ENCODE assay signal across 9 cellular contexts in the genomic region with DNA sequence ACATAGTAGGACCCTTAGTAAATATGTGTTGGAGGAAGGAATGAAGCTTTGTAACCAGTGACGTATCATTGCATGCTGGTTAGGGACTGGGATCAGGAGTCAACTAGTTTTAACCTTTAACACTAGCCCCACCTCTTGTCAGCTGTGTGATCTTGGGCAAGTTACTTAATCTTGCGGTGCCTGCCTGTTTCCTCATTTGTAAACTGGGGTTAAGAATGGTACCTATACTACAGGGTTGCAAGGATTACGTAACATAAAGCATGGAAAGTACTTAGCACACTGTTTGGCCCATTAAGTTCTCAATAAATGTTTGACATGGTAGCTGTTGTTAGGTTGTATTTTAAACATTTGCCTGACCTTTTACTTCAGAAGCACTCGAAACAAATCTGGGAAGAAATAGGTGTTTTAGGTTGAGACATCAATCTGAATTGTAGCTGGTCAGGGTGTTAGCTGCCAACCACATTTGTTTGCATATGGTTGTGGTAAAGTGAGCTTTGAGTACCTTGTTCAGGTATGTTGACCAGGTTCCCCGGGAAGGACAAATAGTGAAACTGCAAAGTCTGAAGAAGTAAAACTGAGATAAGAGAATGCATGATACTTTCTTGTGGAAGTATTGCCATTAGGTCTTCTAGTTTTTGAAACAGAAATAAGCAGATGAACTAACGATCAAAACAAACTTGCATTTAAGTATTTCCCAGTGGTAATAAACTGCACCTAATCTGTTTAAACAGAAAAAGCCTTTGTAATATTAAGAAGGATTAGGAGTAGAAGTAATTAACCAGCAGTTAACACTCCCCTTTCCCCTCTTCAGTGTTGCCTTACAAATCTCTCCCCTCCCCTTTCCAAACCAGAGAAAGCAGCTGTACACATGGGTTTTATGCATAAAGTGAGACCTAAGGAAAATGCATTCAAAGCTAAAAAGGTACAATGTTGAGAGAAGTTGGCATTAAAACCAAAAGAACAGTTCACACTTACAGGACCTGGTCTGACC. TPM values are rescaled to one million over a fixed set of nuclear protein-coding genes. Genes with fewer than 3 reads are reported as not detected.
A peak's percentile ranks its signal among the peaks of the same experiment; 100 is the strongest.
DNase-seq lines count a peak whose midpoint lies in the region; ATAC-seq and TF ChIP-seq lines count a peak whose summit lies in the region.
"Had no signal": no experiment of that assay in that cellular context is flagged by ENCODE, and none has a peak within 500 bp of the region (broad histone marks: within the 10 kb centered on the region; RNA-seq: fewer than 3 reads in every experiment).

No MANE protein-coding gene starts in this region.

- peaks cover 31 to 92% (median 66%) of the 10 kb centered on the region in 11 experiments for H3K36me3 ChIP-seq in BLaER1 treated with 17β-estradiol and CSF1 and Interleukin-3, amounts not matched to agents 10 nM and 100 nM
- no peaks in the 10 kb centered on the region for H3K36me3 ChIP-seq in thyroid gland

- WGBS in thyroid gland, 2 donors: 58 to 60% methylated on average over 6 of the region's 6 CpGs

- no peaks in the 10 kb centered on the region for H3K9me3 Mint-ChIP-seq in WTC11

- TF ChIP-seq POLR2A in thyroid gland (IDR thresholded peaks at IDR 0.05): no peak

- CTCF ChIA-PET in WTC11 (lab: Charles Lee): interaction anchor here (0.8 kb wide), 1 partner anchor 24 kb away, joined by 3 read pairs; no protein-coding TSS in a partner anchor

- H4K20me1 ChIP-seq in BLaER1 treated with 17β-estradiol and CSF1 and Interleukin-3, amounts not matched to agents 10 nM and 100 nM: peaks cover 19 to 99% (median 90%) of the 10 kb centered on the region in 11 experiments

- H3K27me3 ChIP-seq in BLaER1 treated with 17β-estradiol and CSF1 and Interleukin-3, amounts not matched to agents 10 nM and 100 nM: no peaks in the 10 kb centered on the region
- no peaks in the 10 kb centered on the region for H3K27me3 ChIP-seq in thyroid gland

- peak overlapping the region in 4 of 11 experiments; percentile 8 to 27 (median 14); a peak in 4 of 22 replicates for H3K27ac ChIP-seq in BLaER1 treated with 17β-estradiol and CSF1 and Interleukin-3, amounts not matched to agents 10 nM and 100 nM
- no peak overlapping the region for H3K27ac ChIP-seq in thyroid gland

- no peak overlapping the region for H3K9ac ChIP-seq in BLaER1 treated with 17β-estradiol and CSF1 and Interleukin-3, amounts not matched to agents 10 nM and 100 nM

- TF ChIP-seq CTCF in WTC11 (IDR thresholded peaks at IDR 0.05) (no peak), thyroid gland (IDR thresholded peaks at IDR 0.05) (no peak)

- ATAC-seq in GM19351 (IDR thresholded peaks at IDR 0.05; ENCODE audit: unreplicated experiment) (peak; percentile 71), HG03196 (IDR thresholded peaks at IDR 0.05; ENCODE audit: unreplicated experiment) (peak; percentile 52), WTC11 (peak; percentile 50; the same call in 1 of the 2 replicates)

- H3K4me2 ChIP-seq in BLaER1 treated with 17β-estradiol and CSF1 and Interleukin-3, amounts not matched to agents 10 nM and 100 nM: peak overlapping the region in 7 of 11 experiments; percentile 16 to 55 (median 44); a peak in 13 of 22 replicates

- no peak overlapping the region for H3K4me3 Mint-ChIP-seq in WTC11

- intact Hi-C loops in thyroid gland (cut with DNase I): no loop called here

- H3K36me3 Mint-ChIP-seq in WTC11: no peaks in the 10 kb centered on the region

- DNase-seq in WTC11 (ENCODE audit: low spot score) (no peak), thyroid gland (peak; percentile 8 to 9), activated gamma-delta T cell (lab: John Stamatoyannopoulos, UW) (no peak), NCI-H2196 (lab: John Stamatoyannopoulos, UW; ENCODE audit: unreplicated experiment) (no peak)
- DNase-seq in activated CD4-positive, alpha-beta T cell treated with anti-CD3 and anti-CD28 coated beads, Interleukin-2, amount 50 U/mL, for 1 hour: no peak

- no peaks in the 10 kb centered on the region for H3K27me3 Mint-ChIP-seq in WTC11 (ENCODE audit: low read depth)

- H3K9me3 ChIP-seq in BLaER1 treated with 17β-estradiol and CSF1 and Interleukin-3, amounts not matched to agents 10 nM and 100 nM (replicated peaks in 1 of 11): 0 out of 22 replicates have a peak, but pooled peaks cover 0 to 3% (median 0%) of the 10 kb centered on the region in 11 experiments
- H3K9me3 ChIP-seq in thyroid gland: no peaks in the 10 kb centered on the region

- POLR2A ChIA-PET in WTC11 (lab: Charles Lee): interaction anchor here (1.5 kb wide), 1 partner anchor 85 kb away, joined by 3 read pairs; no protein-coding TSS in a partner anchor

- no peak overlapping the region for H3K4me3 ChIP-seq in BLaER1 treated with 17β-estradiol and CSF1 and Interleukin-3, amounts not matched to agents 10 nM and 100 nM
- H3K4me3 ChIP-seq in thyroid gland (replicated peaks in 1 of 3): no peak overlapping the region

- H3K4me1 Mint-ChIP-seq in WTC11: peaks cover 49% of the 10 kb centered on the region

- H3K4me1 ChIP-seq in BLaER1 treated with 17β-estradiol and CSF1 and Interleukin-3, amounts not matched to agents 10 nM and 100 nM: peaks cover 29 to 60% (median 47%) of the 10 kb centered on the region in 10 experiments
- H3K4me1 ChIP-seq in thyroid gland: peaks cover 17 to 26% of the 10 kb centered on the region in 2 donors

- H3K27ac Mint-ChIP-seq in WTC11: no peak overlapping the region

TF ChIP-seq in WTC11, 78 proteins besides CTCF, POLR2A, EP300 and RAD21:
- TF ChIP-seq GABPB1 (CRISPR knock-in tag; IDR thresholded peaks at IDR 0.05): no peak

RNA-seq across cellular contexts. Expression of a gene that starts 25.8 kb away (rescaled TPM):
- total RNA-seq in WTC11 (2021) (1.3 TPM in 1 of 3 replicates, not detected in the others), thyroid gland (not detected)
- total RNA-seq: activated CD8-positive, alpha-beta memory T cell treated with anti-CD3 and anti-CD28 coated beads for 36 hours had no signal

Comparison
In these comparisons a context has a peak if more than half of its experiments do, and no peak if none do; other contexts are left out.
1. DNase-seq: peak in thyroid gland (2 of 2); none in WTC11 (single experiment), activated gamma-delta T cell (single experiment), activated CD4-positive, alpha-beta T cell treated with anti-CD3 and anti-CD28 coated beads, Interleukin-2, amount 50 U/mL, for 1 hour (single experiment) and NCI-H2196 (single experiment).
2. Peak in every context shown above with its lines, with median percentiles within 50 percentile points of each other: ATAC-seq.